Comparison of ENCODE assay signal across 7 cellular contexts in the genomic region with DNA sequence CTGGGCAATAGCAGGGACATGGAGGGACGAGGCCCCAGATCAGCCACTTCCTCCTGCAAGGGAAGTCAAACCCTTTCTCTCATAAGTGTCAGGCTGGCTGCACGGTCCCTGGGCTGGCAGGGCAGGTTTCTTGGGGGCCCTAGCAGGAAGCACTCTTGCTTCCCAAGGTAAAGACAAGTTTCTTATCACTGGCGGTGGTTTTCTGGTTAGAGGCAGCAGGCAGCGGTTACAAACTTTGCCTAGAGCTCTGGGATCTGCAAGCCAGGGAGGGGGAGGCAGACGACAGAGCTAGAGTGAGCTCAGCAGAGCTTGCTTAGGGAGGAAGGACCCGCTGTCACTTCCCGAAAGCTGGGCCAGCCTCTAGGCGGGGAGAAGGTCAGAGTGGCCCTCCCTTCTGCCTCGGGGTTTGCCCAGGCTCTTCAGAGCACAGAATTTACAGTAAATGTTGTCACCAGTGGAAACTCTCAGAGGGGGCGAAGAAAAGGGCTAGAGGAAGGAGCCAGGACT. TPM values are rescaled to one million over a fixed set of nuclear protein-coding genes. Genes with fewer than 3 reads are reported as not detected.
DNase-seq lines count a peak whose midpoint lies in the region; ATAC-seq and TF ChIP-seq lines count a peak whose summit lies in the region.

No MANE protein-coding gene starts in this region.

- WGBS in urinary bladder: 36% methylated on average over 10 of the region's 10 CpGs

- H3K27ac ChIP-seq in urinary bladder (ENCODE audit: low read depth): peak overlapping the region; percentile 74

- H3K27me3 Mint-ChIP-seq in progenitor cell of endocrine pancreas: peaks cover 4% of the 10 kb centered on the region

- no peaks in the 10 kb centered on the region for H3K9me3 Mint-ChIP-seq in progenitor cell of endocrine pancreas (ENCODE audit: low read depth)

- no peak for TF ChIP-seq CTCF in progenitor cell of endocrine pancreas (IDR thresholded peaks at IDR 0.05; ENCODE audit: unreplicated experiment)

- peak overlapping the region; percentile 69 for H3K27ac Mint-ChIP-seq in progenitor cell of endocrine pancreas

- peak; percentile 51 for ATAC-seq in HG03520 (IDR thresholded peaks at IDR 0.05; ENCODE audit: unreplicated experiment)
- peak; percentile 75 for ATAC-seq in esophagus mucosa

- H3K36me3 ChIP-seq in urinary bladder (ENCODE audit: insufficient read depth): no peaks in the 10 kb centered on the region

- H3K36me3 Mint-ChIP-seq in progenitor cell of endocrine pancreas (ENCODE audit: insufficient read depth): no peaks in the 10 kb centered on the region

- no peaks in the 10 kb centered on the region for H3K4me1 ChIP-seq in urinary bladder (ENCODE audit: insufficient read depth)

- DNase-seq in GM19240 (ENCODE audit: insufficient read length, low spot score) (peak; percentile 79), progenitor cell of endocrine pancreas (ENCODE audit: low spot score, unreplicated experiment) (no peak), epidermal melanocyte (ENCODE audit: insufficient read length, low spot score) (no peak)
- DNase-seq in activated CD4-positive, alpha-beta T cell treated with anti-CD3 and anti-CD28 coated beads, Interleukin-2, amount 50 U/mL, for 1 hour: peak; percentile 70

- H3K4me1 Mint-ChIP-seq in progenitor cell of endocrine pancreas (ENCODE audit: low read depth): no peaks in the 10 kb centered on the region

- H3K4me3 Mint-ChIP-seq in progenitor cell of endocrine pancreas (ENCODE audit: low read depth): no peak overlapping the region

- H3K4me3 ChIP-seq in urinary bladder (ENCODE audit: low read depth, low read length): no peak overlapping the region

RNA-seq across cellular contexts. Expression of gene BATF, which starts 20.4 kb away (rescaled TPM):
- total RNA-seq in esophagus mucosa: 0.84 TPM
- total RNA-seq in progenitor cell of endocrine pancreas: 0.55 TPM in 1 of 2 replicates, not detected in the other
- total RNA-seq in urinary bladder: 5.1 TPM
- 8.9 TPM for polyA plus RNA-seq in urinary bladder

RNA-seq across cellular contexts. Expression of gene FLVCR2, which starts 35.8 kb away (rescaled TPM):
- total RNA-seq in esophagus mucosa: 7.0 TPM
- total RNA-seq in progenitor cell of endocrine pancreas: 1.0 and 6.3 TPM in 2 replicates
- total RNA-seq in urinary bladder: 4.9 TPM
- 3.6 TPM for polyA plus RNA-seq in urinary bladder

Comparison
In these comparisons a context has a peak if more than half of its experiments do, and no peak if none do; other contexts are left out.
1. DNase-seq: peak in GM19240 (single experiment) and activated CD4-positive, alpha-beta T cell treated with anti-CD3 and anti-CD28 coated beads, Interleukin-2, amount 50 U/mL, for 1 hour (single experiment); none in progenitor cell of endocrine pancreas (single experiment) and epidermal melanocyte (single experiment).